Comparison of ENCODE assay signal across 12 cellular contexts in genomic region chr1:23566304-23566703, GRCh38. TPM values are rescaled to one million over a fixed set of nuclear protein-coding genes. Genes with fewer than 3 reads are reported as not detected.
DNase-seq lines count a peak whose midpoint lies in the region; ATAC-seq and TF ChIP-seq lines count a peak whose summit lies in the region.
"Had no signal": no experiment of that assay in that cellular context is flagged by ENCODE, and none has a peak within 500 bp of the region (broad histone marks: within the 10 kb centered on the region; RNA-seq: fewer than 3 reads in every experiment).

No MANE protein-coding gene starts in this region.

- peaks cover 0 to 2% (median 0%) of the 10 kb centered on the region in 3 donors for H3K36me3 Mint-ChIP-seq in naive thymus-derived CD8-positive, alpha-beta T cell

- peaks cover 28 to 55% (median 43%) of the 10 kb centered on the region in 4 donors for H3K4me1 Mint-ChIP-seq in naive thymus-derived CD8-positive, alpha-beta T cell

- H3K36me3 ChIP-seq in H7 (replicated peaks; ENCODE audit: control insufficient read depth, insufficient read depth, low read length), result no peaks in the 10 kb centered on the region

- no peaks in the 10 kb centered on the region for H3K9me3 Mint-ChIP-seq in naive thymus-derived CD8-positive, alpha-beta T cell
- H3K9me3 Mint-ChIP-seq: central memory CD8-positive, alpha-beta T cell; stimulated activated effector memory CD8-positive, alpha-beta T cell treated with anti-CD3 and anti-CD28 coated beads, Interleukin-12 subunit alpha, Interleukin-12 subunit beta, amount 100 ng/mL, for 72 hours had no signal

- H3K4me3 ChIP-seq in AG10803 (ENCODE audit: low read length) (no peak overlapping the region), H7 (ENCODE audit: insufficient read depth, low read depth, low read length) (no peak overlapping the region), cardiac fibroblast (replicated peaks in 1 of 2; ENCODE audit: low read depth in 2 of 2, low read length in 2 of 2) (no peak overlapping the region)

- DNase-seq in AG10803 (ENCODE audit: low read depth) (no peak), H7 (peak; percentile 74), cardiac fibroblast (ENCODE audit: low read depth in 2 of 2) (no peak), HPDE6-E6E7 (ENCODE audit: extremely low spot score) (no peak)
- DNase-seq in naive thymus-derived CD8-positive, alpha-beta T cell, result no peak
- DNase-seq: DMS 273 treated with DMSO at 0.1 percent for 48 hours, NCI-H774 had no signal

- peaks cover 0 to 12% (median 0%) of the 10 kb centered on the region in 5 donors for H3K27me3 Mint-ChIP-seq in naive thymus-derived CD8-positive, alpha-beta T cell

- H3K4me3 Mint-ChIP-seq in naive thymus-derived CD8-positive, alpha-beta T cell, result peak overlapping the region in 8 of 10 donors; percentile 32 to 81 (median 60)
- H3K4me3 Mint-ChIP-seq: stimulated activated effector memory CD8-positive, alpha-beta T cell treated with anti-CD3 and anti-CD28 coated beads, Interleukin-12 subunit alpha, Interleukin-12 subunit beta, amount 100 ng/mL, for 72 hours had no signal

- POLR2A ChIA-PET in naive thymus-derived CD8-positive, alpha-beta T cell (lab: Charles Lee), result interaction anchor here (0.6 to 16.8 kb wide), 8 partner anchors 10 to 69 kb away, joined by 3 to 359 read pairs (median 8); no protein-coding TSS in a partner anchor

- no peak for ATAC-seq in naive thymus-derived CD8-positive, alpha-beta T cell
- ATAC-seq in HG02588 (IDR thresholded peaks at IDR 0.05; ENCODE audit: unreplicated experiment), result no peak
- ATAC-seq in HG03175 (IDR thresholded peaks at IDR 0.05; ENCODE audit: unreplicated experiment), result no peak
- ATAC-seq in GM21528 (IDR thresholded peaks at IDR 0.05; ENCODE audit: low FRiP score, unreplicated experiment), result no peak
- ATAC-seq: stimulated activated effector memory CD8-positive, alpha-beta T cell treated with anti-CD3 and anti-CD28 coated beads, Interleukin-12 subunit alpha, Interleukin-12 subunit beta, amount 100 ng/mL, for 72 hours had no signal

- peak overlapping the region in 6 of 10 donors; percentile 33 to 83 (median 58) for H3K27ac Mint-ChIP-seq in naive thymus-derived CD8-positive, alpha-beta T cell
- H3K27ac Mint-ChIP-seq: stimulated activated effector memory CD8-positive, alpha-beta T cell treated with anti-CD3 and anti-CD28 coated beads, Interleukin-12 subunit alpha, Interleukin-12 subunit beta, amount 100 ng/mL, for 72 hours had no signal

- TF ChIP-seq CTCF in AG10803 (conservative IDR thresholded peaks at IDR 0.05; ENCODE audit: low read length), result peak; percentile 17
- peak; percentile 31 for TF ChIP-seq CTCF in cardiac fibroblast (IDR thresholded peaks at IDR 0.05; ENCODE audit: low read depth, low read length)

- H3K27me3 ChIP-seq in H7 (ENCODE audit: control insufficient read depth, insufficient read depth, low read length), result peaks cover 14% of the 10 kb centered on the region

RNA-seq across cellular contexts. Expression of gene ID3, which starts 7.0 kb away (rescaled TPM):
- total RNA-seq in H7 (2014; rRNA removed; shearing (Covaris generic)), result 149 and 160 TPM in 2 replicates
- 10 to 100 TPM; 60.9 to 64.8 TPM for total RNA-seq in naive thymus-derived CD8-positive, alpha-beta T cell
- polyA plus RNA-seq in naive thymus-derived CD8-positive, alpha-beta T cell, result 1 to 10 TPM; 2.7 to 10.0 (median 4.6) TPM

RNA-seq across cellular contexts. Expression of gene E2F2, which starts 35.3 kb away (rescaled TPM):
- 7.8 and 9.9 TPM in 2 replicates for total RNA-seq in H7 (2014; rRNA removed; shearing (Covaris generic))
- total RNA-seq in naive thymus-derived CD8-positive, alpha-beta T cell, result under 1 TPM; 0.10 to 0.14 TPM
- under 1 TPM in 2 of 3 donors, not detected in 1; 0.05 to 0.14 TPM for polyA plus RNA-seq in naive thymus-derived CD8-positive, alpha-beta T cell
